ENCODE assay signal across 8 cellular contexts in genomic region chr4:180828455-180829018, GRCh38.
DNase-seq lines count a peak whose midpoint lies in the region; ATAC-seq and TF ChIP-seq lines count a peak whose summit lies in the region.

No MANE protein-coding gene starts in this region.

- 3% methylated on average over 2 of the region's 2 CpGs for WGBS in mammary epithelial cell (ENCODE audit: low coverage, missing lambda C conversion rate)
- WGBS in mesendoderm (ENCODE audit: extremely low coverage, insufficient coverage, low lambda C conversion rate) = no CpG with 5 or more reads among the region's 2 CpGs

- no peak overlapping the region for H2BK5ac ChIP-seq in mesendoderm (ENCODE audit: low read length)

- H3K4ac ChIP-seq in mesendoderm (ENCODE audit: low read depth, low read length) = no peak overlapping the region

- in situ Hi-C loops in mammary epithelial cell (cut with MboI; ENCODE audit: low sequenced_read_pairs in 2 of 2) = loop anchor here (10.0 to 25.0 kb wide), 4 partner anchors 116 to 709 kb away; no protein-coding TSS in a partner anchor

- intact Hi-C loops in CD14-positive monocyte (cut with micrococcal nuclease) = no loop called here
- intact Hi-C loops in mammary epithelial cell (cut with micrococcal nuclease) = loop anchor here (1.0 to 2.0 kb wide), 4 partner anchors 80 to 314 kb away; no protein-coding TSS in a partner anchor

- H3K4me2 ChIP-seq in mammary epithelial cell (ENCODE audit: insufficient read depth, low read depth, low read length) (peak overlapping the region; percentile 76), mesendoderm (ENCODE audit: low read length) (no peak overlapping the region)

- H3K27me3 ChIP-seq in mammary epithelial cell (ENCODE audit: insufficient read depth, low read length) (no peaks in the 10 kb centered on the region), mesendoderm (ENCODE audit: insufficient read depth, low read length, poor library complexity) (no peaks in the 10 kb centered on the region)

- peaks cover 16% of the 10 kb centered on the region for H3K4me1 ChIP-seq in mammary epithelial cell (ENCODE audit: insufficient read depth, low read length)
- H3K4me1 ChIP-seq in mesendoderm (ENCODE audit: control insufficient read depth, low read depth, low read length) = no peaks in the 10 kb centered on the region

- H3K23ac ChIP-seq in mesendoderm (ENCODE audit: low read length) = no peak overlapping the region

- H3K79me2 ChIP-seq in mammary epithelial cell (ENCODE audit: insufficient read depth, low read length) (no peaks in the 10 kb centered on the region), mesendoderm (ENCODE audit: control insufficient read depth, insufficient read depth, low read length) (no peaks in the 10 kb centered on the region)

- H3K4me3 Mint-ChIP-seq in CD14-positive monocyte = no peak overlapping the region
- no peak overlapping the region for H3K4me3 Mint-ChIP-seq in activated naive CD8-positive, alpha-beta T cell treated with anti-CD3 and anti-CD28 coated beads for 36 hours

- H3K27ac ChIP-seq in mammary epithelial cell (ENCODE audit: insufficient read depth, low read depth, low read length) (peak overlapping the region; percentile 68), mesendoderm (ENCODE audit: low read depth, low read length) (no peak overlapping the region)

- no peak overlapping the region for H3K56ac ChIP-seq in mesendoderm (ENCODE audit: low read length)

- no peak overlapping the region for H2AK5ac ChIP-seq in mesendoderm (ENCODE audit: low read length)

- DNase-seq in CD14-positive monocyte (ENCODE audit: low spot score) (no peak), HK-2 (ENCODE audit: unreplicated experiment) (peak; percentile 21), NCI-H748 treated with DMSO at 0.1 percent for 48 hours (lab: John Stamatoyannopoulos, UW) (peak; percentile 70), mammary epithelial cell (peak; percentile 52), mesendoderm (peak; percentile 37)
- no peak for DNase-seq in activated naive CD8-positive, alpha-beta T cell treated with anti-CD3 and anti-CD28 coated beads for 36 hours
- no peak for DNase-seq in activated CD8-positive, alpha-beta memory T cell treated with anti-CD3 and anti-CD28 coated beads, Interleukin-2, amount 50 U/mL, for 48 hours

- no peak for ATAC-seq in HG03457 (IDR thresholded peaks at IDR 0.05; ENCODE audit: unreplicated experiment)

- TF ChIP-seq CTCF in CD14-positive monocyte (IDR thresholded peaks at IDR 0.05) (peak; percentile 67), mammary epithelial cell (conservative IDR thresholded peaks at IDR 0.05 in 1 of 2, IDR thresholded peaks at IDR 0.05 in 1 of 2; ENCODE audit: extremely low read depth in 1 of 2, insufficient read depth in 1 of 2, low read depth in 1 of 2, low read length in 2 of 2) (peak; percentile 76 to 79)

- peaks cover 0 to 5% (median 2%) of the 10 kb centered on the region in 3 donors for H3K27me3 Mint-ChIP-seq in CD14-positive monocyte (ENCODE audit: low read depth in 3 of 3)
- peaks cover 5% of the 10 kb centered on the region for H3K27me3 Mint-ChIP-seq in activated naive CD8-positive, alpha-beta T cell treated with anti-CD3 and anti-CD28 coated beads for 36 hours

- H3K9me3 Mint-ChIP-seq in CD14-positive monocyte = peaks cover 0 to 4% (median 0%) of the 10 kb centered on the region in 7 donors
- no peaks in the 10 kb centered on the region for H3K9me3 Mint-ChIP-seq in activated naive CD8-positive, alpha-beta T cell treated with anti-CD3 and anti-CD28 coated beads for 36 hours

- H4K5ac ChIP-seq in mesendoderm (ENCODE audit: low read length) = no peak overlapping the region

- H2BK120ac ChIP-seq in mesendoderm (ENCODE audit: low read depth, low read length) = no peak overlapping the region

- no peak overlapping the region for H3K18ac ChIP-seq in mesendoderm (ENCODE audit: low read length)

- H3K36me3 Mint-ChIP-seq in CD14-positive monocyte = no peaks in the 10 kb centered on the region
- no peaks in the 10 kb centered on the region for H3K36me3 Mint-ChIP-seq in activated naive CD8-positive, alpha-beta T cell treated with anti-CD3 and anti-CD28 coated beads for 36 hours

- H3K9me3 ChIP-seq in mammary epithelial cell (replicated peaks; ENCODE audit: insufficient read depth, low read length) = no peaks in the 10 kb centered on the region

- no peak overlapping the region for H4K8ac ChIP-seq in mesendoderm (ENCODE audit: low read depth, low read length)

- no peaks in the 10 kb centered on the region for H3K36me3 ChIP-seq in mammary epithelial cell (ENCODE audit: insufficient read depth, low read length)
- H3K36me3 ChIP-seq in mesendoderm (ENCODE audit: control insufficient read depth, insufficient read depth, low read length) = no peaks in the 10 kb centered on the region

- peak overlapping the region in 1 of 3 experiments; percentile 18 for H3K4me3 ChIP-seq in mammary epithelial cell (replicated peaks in 1 of 3; ENCODE audit: insufficient read depth in 1 of 3, low read depth in 2 of 3, low read length in 3 of 3)
- H3K4me3 ChIP-seq in mesendoderm (ENCODE audit: low read length) = no peak overlapping the region

- H3K79me1 ChIP-seq in mesendoderm (ENCODE audit: low read length) = no peaks in the 10 kb centered on the region

- H4K20me1 ChIP-seq in mammary epithelial cell (ENCODE audit: insufficient read depth, low read length) = no peaks in the 10 kb centered on the region

- H2AFZ ChIP-seq in mammary epithelial cell (ENCODE audit: low read depth, low read length) = no peak overlapping the region

- CTCF ChIA-PET in mammary epithelial cell (lab: Charles Lee; ENCODE audit: low non-redundant PET) = interaction anchor here (0.9 to 1.0 kb wide), 2 partner anchors 117 to 164 kb away, joined by 3 to 4 read pairs; no protein-coding TSS in a partner anchor

- H3K4me1 Mint-ChIP-seq in CD14-positive monocyte = peaks cover 8% of the 10 kb centered on the region
- H3K4me1 Mint-ChIP-seq in activated naive CD8-positive, alpha-beta T cell treated with anti-CD3 and anti-CD28 coated beads for 36 hours = peaks cover 3% of the 10 kb centered on the region

- H3K27ac Mint-ChIP-seq in CD14-positive monocyte = no peak overlapping the region
- no peak overlapping the region for H3K27ac Mint-ChIP-seq in activated naive CD8-positive, alpha-beta T cell treated with anti-CD3 and anti-CD28 coated beads for 36 hours

- no TSS peak for BruUV-seq in mammary epithelial cell (replicated peaks; lab: Mats Ljungman, UMichigan)

- dilution Hi-C loops in mammary epithelial cell (cut with HindIII; ENCODE audit: low sequenced_read_pairs) = no loop called here

- no peak overlapping the region for H2BK15ac ChIP-seq in mesendoderm (replicated peaks; ENCODE audit: low read depth)

- H3K9ac ChIP-seq in mammary epithelial cell (ENCODE audit: insufficient read depth, low read length) (no peak overlapping the region), mesendoderm (ENCODE audit: low read length) (no peak overlapping the region)

Comparison
In these comparisons a context has a peak if more than half of its experiments do, and no peak if none do; other contexts are left out.
1. DNase-seq: peak in HK-2 (single experiment), NCI-H748 treated with DMSO at 0.1 percent for 48 hours (single experiment), mammary epithelial cell (single experiment) and mesendoderm (single experiment); none in CD14-positive monocyte (single experiment), activated naive CD8-positive, alpha-beta T cell treated with anti-CD3 and anti-CD28 coated beads for 36 hours (single experiment) and activated CD8-positive, alpha-beta memory T cell treated with anti-CD3 and anti-CD28 coated beads, Interleukin-2, amount 50 U/mL, for 48 hours (single experiment).